35 cellular contexts compared by ENCODE assay signal in genomic region chr5:130743091-130743490, GRCh38.
"Had no signal": no experiment of that assay in that cellular context is flagged by ENCODE, and none has a peak within 500 bp of the region (broad histone marks: within the 10 kb centered on the region; RNA-seq: fewer than 3 reads in every experiment).

No MANE protein-coding gene starts in this region.

- H3K27me3 Mint-ChIP-seq: activated CD4-positive, alpha-beta T cell treated with anti-CD3 and anti-CD28 coated beads, Interleukin-2, amount 10 ng/mL, durations not matched to agents 24 days and 14 days; activated naive CD8-positive, alpha-beta T cell treated with anti-CD3 and anti-CD28 coated beads for 36 hours had no signal

- H3K4me3 ChIP-seq: adrenal gland, body of pancreas, breast epithelium had no signal

- H3K4me1 ChIP-seq: adrenal gland, body of pancreas, breast epithelium had no signal

- H3K27ac Mint-ChIP-seq: activated B cell treated with CpG ODN at 0.5 μM for 24 hours; activated CD4-positive, alpha-beta memory T cell treated with anti-CD3 and anti-CD28 coated beads for 36 hours; activated CD4-positive, alpha-beta T cell treated with anti-CD3 and anti-CD28 coated beads, Interleukin-2, amount 10 ng/mL, durations not matched to agents 24 days and 14 days; activated CD8-positive, alpha-beta T cell treated with anti-CD3 and anti-CD28 coated beads for 36 hours; activated naive CD4-positive, alpha-beta T cell treated with anti-CD3 and anti-CD28 coated beads for 36 hours; activated naive CD4-positive, alpha-beta T cell treated with anti-CD3 and anti-CD28 coated beads, Interleukin-2, amount 50 U/mL, for 72 hours; activated naive CD8-positive, alpha-beta T cell treated with anti-CD3 and anti-CD28 coated beads for 36 hours; activated T-cell treated with anti-CD3 and anti-CD28 coated beads, Interleukin-2, amount 50 U/mL, for 72 hours; activated T-helper 1 cell treated with anti-CD3 and anti-CD28 coated beads, Interleukin-12 subunit alpha, Interleukin-12 subunit beta, Interleukin-2, Interleukin-4 antibody, amounts not matched to agents 30 ng/mL and 10 ng/mL and 1 ng/mL, durations not matched to agents 14 hours and 24 hours and 36 hours; activated T-helper 17 cell treated with anti-CD3 and anti-CD28 coated beads, Interleukin-2, amount 50 U/mL, for 72 hours; T-helper 1 cell treated with Interleukin-12 subunit alpha and Interleukin-12 subunit beta and Interleukin-4 antibody, amounts not matched to agents 30 μg/mL and 1 μg/mL, for 36 hours; T-helper 2 cell treated with Interferon-gamma antibody and Interleukin-4, amounts not matched to agents 5 μg/mL and 100 μg/mL, for 36 hours had no signal

- H3K4me1 Mint-ChIP-seq: activated B cell treated with CpG ODN at 0.5 μM for 24 hours; activated CD4-positive, alpha-beta T cell treated with anti-CD3 and anti-CD28 coated beads, Interleukin-2, amount 10 ng/mL, durations not matched to agents 24 days and 14 days; activated naive CD8-positive, alpha-beta T cell treated with anti-CD3 and anti-CD28 coated beads for 36 hours; activated T-helper 17 cell treated with anti-CD3 and anti-CD28 coated beads, Interleukin-2, amount 50 U/mL, for 72 hours had no signal

- H3K9me3 Mint-ChIP-seq: activated CD4-positive, alpha-beta T cell treated with anti-CD3 and anti-CD28 coated beads, Interleukin-2, amount 10 ng/mL, durations not matched to agents 24 days and 14 days; activated T-helper 1 cell treated with anti-CD3 and anti-CD28 coated beads, Interleukin-12 subunit alpha, Interleukin-12 subunit beta, Interleukin-2, Interleukin-4 antibody, amounts not matched to agents 30 ng/mL and 10 ng/mL and 1 ng/mL, durations not matched to agents 14 hours and 24 hours and 36 hours had no signal

- H3K27me3 ChIP-seq: adrenal gland, body of pancreas, brain microvascular endothelial cell, breast epithelium had no signal

- DNase-seq: activated B cell treated with CpG ODN at 0.5 μM for 24 hours; activated CD4-positive, alpha-beta memory T cell treated with anti-CD3 and anti-CD28 coated beads for 36 hours; activated CD4-positive, alpha-beta T cell treated with anti-CD3 and anti-CD28 coated beads for 4 hours; activated CD4-positive, alpha-beta T cell treated with anti-CD3 and anti-CD28 coated beads, Interleukin-2, amount 10 ng/mL, durations not matched to agents 24 days and 14 days; activated CD4-positive, alpha-beta T cell treated with anti-CD3 and anti-CD28 coated beads, Interleukin-2, amount 50 U/mL, for 1 hour; activated CD4-positive, alpha-beta T cell treated with anti-CD3 and anti-CD28 coated beads, Interleukin-2, amount 50 U/mL, for 4 hours; activated CD4-positive, CD25-positive, alpha-beta regulatory T cell treated with anti-CD3 and anti-CD28 coated beads, Interleukin-2, amount 50 U/mL, for 72 hours; activated CD8-positive, alpha-beta memory T cell treated with anti-CD3 and anti-CD28 coated beads, Interleukin-2, amount 50 U/mL, for 4 hours; activated CD8-positive, alpha-beta T cell treated with anti-CD3 and anti-CD28 coated beads for 36 hours; activated effector memory CD4-positive, alpha-beta T cell treated with anti-CD3 and anti-CD28 coated beads, Interleukin-2, amount 50 U/mL, for 16 hours; activated gamma-delta T cell treated with Interleukin-2 at 50 U/mL for 16 hours; activated naive CD4-positive, alpha-beta T cell; activated naive CD4-positive, alpha-beta T cell treated with anti-CD3 and anti-CD28 coated beads for 36 hours; activated naive CD4-positive, alpha-beta T cell treated with anti-CD3 and anti-CD28 coated beads, Interleukin-2, amount 50 U/mL, for 16 hours; activated naive CD8-positive, alpha-beta T cell treated with anti-CD3 and anti-CD28 coated beads for 36 hours; activated T-cell treated with anti-CD3 and anti-CD28 coated beads for 4 hours; activated T-cell treated with anti-CD3 and anti-CD28 coated beads, Interleukin-2, amount 50 U/mL, for 1 hour; activated T-cell treated with anti-CD3 and anti-CD28 coated beads, Interleukin-2, amount 50 U/mL, for 4 hours; activated T-cell treated with anti-CD3 and anti-CD28 coated beads, Interleukin-2, amount 50 U/mL, for 72 hours; adrenal gland; amniotic stem cell; aorta; body of pancreas; brain microvascular endothelial cell; central memory CD4-positive, alpha-beta T cell; T-helper 1 cell; T-helper 2 cell; T-helper 9 cell had no signal

- H3K36me3 ChIP-seq: adrenal gland, brain microvascular endothelial cell, breast epithelium had no signal

- H3K4me3 Mint-ChIP-seq: activated B cell treated with CpG ODN at 0.5 μM for 24 hours; activated CD4-positive, alpha-beta memory T cell treated with anti-CD3 and anti-CD28 coated beads for 36 hours; activated CD4-positive, alpha-beta T cell treated with anti-CD3 and anti-CD28 coated beads, Interleukin-2, amount 10 ng/mL, durations not matched to agents 24 days and 14 days; activated CD8-positive, alpha-beta T cell treated with anti-CD3 and anti-CD28 coated beads for 36 hours; activated naive CD4-positive, alpha-beta T cell treated with anti-CD3 and anti-CD28 coated beads for 36 hours; activated naive CD8-positive, alpha-beta T cell treated with anti-CD3 and anti-CD28 coated beads for 36 hours; activated T-cell treated with anti-CD3 and anti-CD28 coated beads, Interleukin-2, amount 50 U/mL, for 4 hours; activated T-cell treated with anti-CD3 and anti-CD28 coated beads, Interleukin-2, amount 50 U/mL, for 72 hours; activated T-helper 1 cell treated with anti-CD3 and anti-CD28 coated beads, Interleukin-12 subunit alpha, Interleukin-12 subunit beta, Interleukin-2, Interleukin-4 antibody, amounts not matched to agents 30 ng/mL and 10 ng/mL and 1 ng/mL, durations not matched to agents 14 hours and 24 hours and 36 hours; activated T-helper 17 cell treated with anti-CD3 and anti-CD28 coated beads, Interleukin-2, amount 50 U/mL, for 72 hours; T-helper 1 cell treated with Interleukin-12 subunit alpha and Interleukin-12 subunit beta and Interleukin-4 antibody, amounts not matched to agents 30 μg/mL and 1 μg/mL, for 36 hours; T-helper 2 cell treated with Interferon-gamma antibody and Interleukin-4, amounts not matched to agents 5 μg/mL and 100 μg/mL, for 36 hours had no signal

- H3K27ac ChIP-seq: adrenal gland, body of pancreas, brain microvascular endothelial cell, breast epithelium, VCaP had no signal

- H3K36me3 Mint-ChIP-seq: activated CD4-positive, alpha-beta memory T cell treated with anti-CD3 and anti-CD28 coated beads for 36 hours; activated naive CD8-positive, alpha-beta T cell treated with anti-CD3 and anti-CD28 coated beads for 36 hours had no signal

- ATAC-seq: activated CD8-positive, alpha-beta T cell treated with anti-CD3 and anti-CD28 coated beads for 36 hours; activated naive CD4-positive, alpha-beta T cell treated with anti-CD3 and anti-CD28 coated beads, Interleukin-2, amount 50 U/mL, for 72 hours; activated T-cell treated with anti-CD3 and anti-CD28 coated beads, Interleukin-2, amount 50 U/mL, for 4 hours; activated T-cell treated with anti-CD3 and anti-CD28 coated beads, Interleukin-2, amount 50 U/mL, for 72 hours; activated T-helper 17 cell treated with anti-CD3 and anti-CD28 coated beads, Interleukin-2, amount 50 U/mL, for 72 hours; body of pancreas had no signal
